In genomic region chr16:1678500-1679098, GRCh38 we compare ENCODE assay signal across 8 cellular contexts. TPM values are rescaled to one million over a fixed set of nuclear protein-coding genes. Genes with fewer than 3 reads are reported as not detected.
DNase-seq lines count a peak whose midpoint lies in the region; ATAC-seq, FAIRE-seq and TF ChIP-seq lines count a peak whose summit lies in the region.

No MANE protein-coding gene starts in this region.

- DNase-seq in GM06990 (ENCODE audit: extremely low read depth, insufficient read length): no peak
- no peak for DNase-seq in SK-N-MC (ENCODE audit: low read depth, low spot score)
- DNase-seq in adipocyte (ENCODE audit: low read depth): peak; percentile 64
- DNase-seq in small intestine: peak; percentile 63
- DNase-seq in AML-193 (lab: John Stamatoyannopoulos, UW): no peak

- no peak for FAIRE-seq in small intestine (lab: Jason Lieb, UNC)

- peak overlapping the region; percentile 89 for H3K4me3 ChIP-seq in GM06990 (replicated peaks; ENCODE audit: low read depth, low read length)
- H3K4me3 ChIP-seq in SK-N-MC: peak overlapping the region; percentile 98
- H3K4me3 ChIP-seq in adipocyte (ENCODE audit: low read length): peak overlapping the region; percentile 79
- peak overlapping the region; percentile 89 for H3K4me3 ChIP-seq in iPS-11a (ENCODE audit: low read depth, low read length)
- H3K4me3 ChIP-seq in small intestine (ENCODE audit: low read depth in 1 of 2, low read length in 2 of 2): peak overlapping the region; percentile 63 to 68

- no peak for TF ChIP-seq CTCF in GM06990 (IDR thresholded peaks at IDR 0.05; ENCODE audit: insufficient read depth, low read length, poor library complexity, severe bottlenecking)

- peak overlapping the region; percentile 7; the same call in 1 of the 2 replicates for H3K27ac ChIP-seq in SK-N-MC
- peak overlapping the region in 1 of 2 donors; percentile 66 for H3K27ac ChIP-seq in small intestine (ENCODE audit: low read depth in 1 of 2, low read length in 1 of 2)

- H3K4me1 ChIP-seq in adipocyte (ENCODE audit: control insufficient read depth, insufficient read depth, low read length): peaks cover 6% of the 10 kb centered on the region
- no peaks in the 10 kb centered on the region for H3K4me1 ChIP-seq in small intestine (ENCODE audit: control insufficient read depth in 2 of 2, insufficient read depth in 1 of 2, low read depth in 1 of 2, low read length in 1 of 2)

- H3K27me3 ChIP-seq in GM06990 (replicated peaks; ENCODE audit: control insufficient read depth, insufficient read depth, low read length) (no peaks in the 10 kb centered on the region), adipocyte (replicated peaks; ENCODE audit: control insufficient read depth, insufficient read depth, low read length) (no peaks in the 10 kb centered on the region), small intestine (ENCODE audit: control insufficient read depth in 2 of 2, insufficient read depth in 2 of 2, low read length in 2 of 2) (no peaks in the 10 kb centered on the region)

- WGBS in small intestine, 3 donors: 0 to 1% (median 1%) methylated on average over 31 to 45 of the region's 45 CpGs

- H3K9ac ChIP-seq in SK-N-MC (ENCODE audit: insufficient read length) (peak overlapping the region; percentile 92), adipocyte (ENCODE audit: low read length) (peak overlapping the region; percentile 78)

- H3K36me3 ChIP-seq in GM06990 (ENCODE audit: control insufficient read depth, insufficient read depth, low read length): peaks cover 8% of the 10 kb centered on the region
- peaks cover 14% of the 10 kb centered on the region for H3K36me3 ChIP-seq in SK-N-MC (ENCODE audit: insufficient read depth, low read length)
- peaks cover 28% of the 10 kb centered on the region for H3K36me3 ChIP-seq in adipocyte (ENCODE audit: control insufficient read depth, insufficient read depth, low read length, severe bottlenecking)
- H3K36me3 ChIP-seq in small intestine (ENCODE audit: control insufficient read depth in 2 of 2, insufficient read depth in 2 of 2, low read length in 2 of 2): peaks cover 2 to 3% of the 10 kb centered on the region in 2 donors

- H3K9me3 ChIP-seq in SK-N-MC (ENCODE audit: low read depth, low read length) (no peaks in the 10 kb centered on the region), adipocyte (ENCODE audit: control insufficient read depth, low read length) (no peaks in the 10 kb centered on the region), small intestine (ENCODE audit: control insufficient read depth, low read depth) (no peaks in the 10 kb centered on the region)

- ATAC-seq in HG03095 (IDR thresholded peaks at IDR 0.05; ENCODE audit: unreplicated experiment): peak; percentile 7
- no peak for ATAC-seq in HG02678 (IDR thresholded peaks at IDR 0.05; ENCODE audit: unreplicated experiment)

RNA-seq across cellular contexts. Expression of gene JPT2, which starts 0.5 kb away (rescaled TPM):
- 10 to 100 TPM; 17.0 to 51.7 (median 20.8) TPM for polyA plus RNA-seq in small intestine

RNA-seq across cellular contexts. Expression of gene MAPK8IP3, which starts 27.4 kb away (rescaled TPM):
- polyA plus RNA-seq in small intestine: 10 to 100 TPM; 26.2 to 41.4 (median 37.8) TPM

Comparison
In these comparisons a context has a peak if more than half of its experiments do, and no peak if none do; other contexts are left out.
1. DNase-seq: peak in adipocyte (single experiment) and small intestine (single experiment); none in GM06990 (single experiment), SK-N-MC (single experiment) and AML-193 (0 of 2).
2. Peak in every context shown above with its lines, with median percentiles within 50 percentile points of each other: H3K4me3 ChIP-seq.